In genomic region chr11:3154001-3154599, GRCh38 we compare ENCODE assay signal across 10 cellular contexts. TPM values are rescaled to one million over a fixed set of nuclear protein-coding genes. Genes with fewer than 3 reads are reported as not detected.
DNase-seq lines count a peak whose midpoint lies in the region; ATAC-seq and TF ChIP-seq lines count a peak whose summit lies in the region.
"Had no signal": no experiment of that assay in that cellular context is flagged by ENCODE, and none has a peak within 500 bp of the region (broad histone marks: within the 10 kb centered on the region; RNA-seq: fewer than 3 reads in every experiment).

No MANE protein-coding gene starts in this region.

- peaks cover 23% of the 10 kb centered on the region for H3K4me1 ChIP-seq in mucosa of descending colon (ENCODE audit: low read depth)
- H3K4me1 ChIP-seq in thymus (ENCODE audit: control insufficient read depth, insufficient read depth, low read length) = peaks cover 18% of the 10 kb centered on the region

- intact Hi-C loops in mucosa of descending colon (cut with DNase I, micrococcal nuclease) = no loop called here

- H3K9me3 ChIP-seq in mucosa of descending colon (no peaks in the 10 kb centered on the region), thymus (ENCODE audit: control insufficient read depth) (no peaks in the 10 kb centered on the region)

- H3K4me3 ChIP-seq in choroid plexus epithelial cell (ENCODE audit: low read depth, low read length) (no peak overlapping the region), mucosa of descending colon (no peak overlapping the region), thymus (ENCODE audit: low read length) (no peak overlapping the region)

- no peak for ATAC-seq in mucosa of descending colon
- no peak for ATAC-seq in GM21825 (IDR thresholded peaks at IDR 0.05; ENCODE audit: unreplicated experiment)
- no peak for ATAC-seq in HG02763 (IDR thresholded peaks at IDR 0.05; ENCODE audit: unreplicated experiment)

- peak overlapping the region; percentile 3 for H3K27ac ChIP-seq in thymus (ENCODE audit: low read depth)
- H3K27ac ChIP-seq: KMS-11 had no signal

- TF ChIP-seq CTCF in choroid plexus epithelial cell (conservative IDR thresholded peaks at IDR 0.05; ENCODE audit: low read depth, low read length) (no peak), mucosa of descending colon (IDR thresholded peaks at IDR 0.05) (no peak)

- peak; percentile 77 for DNase-seq in NCI-H2107 treated with DMSO at 0.1 percent for 48 hours (lab: John Stamatoyannopoulos, UW; ENCODE audit: unreplicated experiment)
- peak; percentile 58 for DNase-seq in choroid plexus epithelial cell (ENCODE audit: low read depth)
- DNase-seq in mucosa of descending colon = peak in 2 of 3 donors; percentile 24 to 42
- no peak for DNase-seq in retina
- DNase-seq: activated CD4-positive, CD25-positive, alpha-beta regulatory T cell treated with anti-CD3 and anti-CD28 coated beads, Interleukin-2, amount 50 U/mL, for 72 hours; stimulated activated CD8-positive, alpha-beta memory T cell treated with anti-CD3 and anti-CD28 coated beads, Interleukin-4, amount 100 ng/mL, for 48 hours had no signal

- no peaks in the 10 kb centered on the region for H3K36me3 ChIP-seq in mucosa of descending colon (ENCODE audit: low read depth)
- peaks cover 53% of the 10 kb centered on the region for H3K36me3 ChIP-seq in thymus (ENCODE audit: control insufficient read depth, insufficient read depth)

- no peaks in the 10 kb centered on the region for H3K27me3 ChIP-seq in thymus (ENCODE audit: control insufficient read depth, insufficient read depth)

- 95% methylated on average over 24 of the region's 24 CpGs for WGBS in thymus

RNA-seq across cellular contexts. Expression of gene OSBPL5, which starts 11.0 kb away (rescaled TPM):
- total RNA-seq in mucosa of descending colon = 10 to 100 TPM; 43.6 to 64.1 (median 52.4) TPM
- polyA plus RNA-seq in thymus = 28.2 TPM
